22 cellular contexts compared by ENCODE assay signal in the genomic region with DNA sequence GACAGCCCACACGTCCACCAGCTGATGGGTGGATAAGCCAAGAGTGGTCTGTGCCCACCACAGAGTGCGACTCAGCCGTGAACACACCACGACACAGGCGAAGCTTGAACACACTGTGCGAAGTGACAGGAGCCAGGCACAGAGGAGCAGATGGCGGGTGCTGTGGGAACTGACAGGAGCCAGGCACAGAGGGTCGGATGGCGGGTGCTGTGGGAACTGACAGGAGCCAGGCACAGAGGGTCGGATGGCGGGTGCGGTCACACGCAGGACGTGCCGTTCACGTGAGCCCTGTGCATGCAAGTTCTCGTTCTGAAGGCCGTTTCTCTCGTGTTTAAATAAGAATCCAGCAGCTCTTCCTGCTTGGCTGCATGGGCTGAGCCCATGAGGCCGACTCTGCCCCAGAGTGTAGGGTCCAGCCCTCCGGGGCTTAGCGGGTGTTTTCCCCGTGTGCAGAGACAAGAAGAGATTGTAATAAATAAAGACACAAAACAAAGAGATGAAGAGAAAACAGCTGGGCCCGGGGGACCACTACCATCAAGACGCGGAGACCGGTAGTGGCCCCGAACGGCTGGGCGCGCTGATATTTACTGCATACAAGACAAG. TPM values are rescaled to one million over a fixed set of nuclear protein-coding genes. Genes with fewer than 3 reads are reported as not detected.
DNase-seq lines count a peak whose midpoint lies in the region; ATAC-seq, FAIRE-seq and TF ChIP-seq lines count a peak whose summit lies in the region.
"Had no signal": no experiment of that assay in that cellular context is flagged by ENCODE, and none has a peak within 500 bp of the region (broad histone marks: within the 10 kb centered on the region; RNA-seq: fewer than 3 reads in every experiment).

No MANE protein-coding gene starts in this region.

- H3K36me3 Mint-ChIP-seq in progenitor cell of endocrine pancreas (ENCODE audit: insufficient read depth): no peaks in the 10 kb centered on the region

- no peak for TF ChIP-seq CTCF in RWPE2 (IDR thresholded peaks at IDR 0.05; ENCODE audit: poor library complexity, severe bottlenecking)
- no peak for TF ChIP-seq CTCF in kidney (IDR thresholded peaks at IDR 0.05; ENCODE audit: borderline replicate concordance, extremely low read depth, insufficient read depth)
- no peak for TF ChIP-seq CTCF in progenitor cell of endocrine pancreas (IDR thresholded peaks at IDR 0.05; ENCODE audit: unreplicated experiment)

- no peak overlapping the region for H3K9ac ChIP-seq in kidney (ENCODE audit: low read length in 2 of 2)

- FAIRE-seq in GM12891 (lab: Jason Lieb, UNC) (peak; percentile 73), kidney (lab: Jason Lieb, UNC) (no peak)
- FAIRE-seq: G401.6, GM12878, keratinocyte, TTC549 had no signal

- peaks cover 8% of the 10 kb centered on the region for H3K27me3 Mint-ChIP-seq in progenitor cell of endocrine pancreas

- intact Hi-C loops in kidney (cut with DNase I): no loop called here

- no peak for ATAC-seq in RWPE2 (ENCODE audit: low read depth)
- no peak for ATAC-seq in HG02884 (IDR thresholded peaks at IDR 0.05; ENCODE audit: unreplicated experiment)
- ATAC-seq: GM12878 had no signal

- H3K9me3 ChIP-seq in RWPE2 (ENCODE audit: severe bottlenecking) (no peaks in the 10 kb centered on the region), kidney (ENCODE audit: control insufficient read depth in 1 of 2, low read length in 2 of 2) (no peaks in the 10 kb centered on the region)
- H3K9me3 ChIP-seq: testis had no signal

- no peak for DNase-seq in GM12891 (ENCODE audit: insufficient read length, low spot score)
- peak; percentile 45 for DNase-seq in RWPE2 (ENCODE audit: low spot score)
- DNase-seq in kidney: peak; percentile 72
- no peak for DNase-seq in progenitor cell of endocrine pancreas (ENCODE audit: low spot score, unreplicated experiment)
- no peak for DNase-seq in NCI-H187 treated with DMSO at 0.1 percent for 48 hours (lab: John Stamatoyannopoulos, UW)
- no peak for DNase-seq in SW480 (ENCODE audit: low spot score)
- DNase-seq: activated CD4-positive, alpha-beta T cell treated with anti-CD3 and anti-CD28 coated beads, Interleukin-2, amount 50 U/mL, for 1 hour; activated naive CD4-positive, alpha-beta T cell treated with anti-CD3 and anti-CD28 coated beads, Interleukin-2, amount 50 U/mL, for 16 hours; AML-193; NCI-H2107; nucleus accumbens; PC-9; stimulated activated CD4-positive, alpha-beta T cell treated with anti-CD3 and anti-CD28 coated beads, Interleukin-4, amount 100 ng/mL, for 24 hours; stimulated activated CD8-positive, alpha-beta memory T cell treated with anti-CD3 and anti-CD28 coated beads, Interleukin-4, amount 100 ng/mL, for 48 hours had no signal

- H3K27ac ChIP-seq in RWPE2 (ENCODE audit: poor library complexity, severe bottlenecking) (no peak overlapping the region), kidney (ENCODE audit: low read depth in 2 of 2, low read length in 2 of 2) (no peak overlapping the region)
- H3K27ac ChIP-seq: PC-9, SK-N-MC, testis had no signal

- H3K36me3 ChIP-seq in RWPE2 (ENCODE audit: low read depth) (no peaks in the 10 kb centered on the region), kidney (ENCODE audit: control insufficient read depth in 1 of 2, insufficient read depth in 2 of 2, low read length in 2 of 2) (no peaks in the 10 kb centered on the region)

- H3K4me1 Mint-ChIP-seq in progenitor cell of endocrine pancreas (ENCODE audit: low read depth): peaks cover 2% of the 10 kb centered on the region

- no peaks in the 10 kb centered on the region for H3K4me1 ChIP-seq in RWPE2 (ENCODE audit: insufficient read depth, poor library complexity, severe bottlenecking)
- peaks cover 5 to 21% of the 10 kb centered on the region in 2 donors for H3K4me1 ChIP-seq in kidney (ENCODE audit: control insufficient read depth in 1 of 2, insufficient read depth in 1 of 2, low read depth in 1 of 2, low read length in 2 of 2)

- no peaks in the 10 kb centered on the region for H3K9me3 Mint-ChIP-seq in progenitor cell of endocrine pancreas (ENCODE audit: low read depth)

- H3K27me3 ChIP-seq in RWPE2 (ENCODE audit: insufficient read depth, poor library complexity, severe bottlenecking): peaks cover 6% of the 10 kb centered on the region
- H3K27me3 ChIP-seq: testis had no signal

- no peak overlapping the region for H3K4me3 Mint-ChIP-seq in progenitor cell of endocrine pancreas (ENCODE audit: low read depth)

- no peak for TF ChIP-seq POLR2A in GM12891 (IDR thresholded peaks at IDR 0.05; ENCODE audit: low read depth, low read length)

- H3K4me3 ChIP-seq in RWPE2 (ENCODE audit: severe bottlenecking) (no peak overlapping the region), kidney (ENCODE audit: low read length in 2 of 2) (no peak overlapping the region)
- H3K4me3 ChIP-seq: GM12878, PC-9, SK-N-MC, testis had no signal

- H3K27ac Mint-ChIP-seq in progenitor cell of endocrine pancreas: peak overlapping the region; percentile 11

TF ChIP-seq in GM12891, 5 proteins besides CTCF, POLR2A, EP300 and RAD21:
- TF ChIP-seq POU2F2 (IDR thresholded peaks at IDR 0.05; ENCODE audit: low read depth, low read length) (no peak), POLR2AphosphoS5 (IDR thresholded peaks at IDR 0.05; ENCODE audit: low read depth, low read length) (no peak), SPI1 (IDR thresholded peaks at IDR 0.05; ENCODE audit: low read depth, low read length) (no peak), PAX5 (IDR thresholded peaks at IDR 0.05; ENCODE audit: insufficient read depth, low read length, severe bottlenecking) (no peak), TAF1 (IDR thresholded peaks at IDR 0.05; ENCODE audit: low read depth, low read length) (no peak)

RNA-seq across cellular contexts. Expression of a gene that starts 5.9 kb away (rescaled TPM):
- polyA plus RNA-seq in GM12891 (2012; ENCODE audit: low read depth, missing spikeins): 8.1 TPM
- total RNA-seq in kidney (48.2 TPM), progenitor cell of endocrine pancreas (10.3 and 10.7 TPM in 2 replicates)
- 36.4 TPM for polyA plus RNA-seq in kidney (ENCODE audit: insufficient read depth, low read depth, low replicate concordance)

RNA-seq across cellular contexts. Expression of a gene that starts 15.0 kb away (rescaled TPM):
- 6.2 TPM for polyA plus RNA-seq in GM12891 (2012; ENCODE audit: low read depth, missing spikeins)
- total RNA-seq in kidney: 14.7 TPM
- 4.8 TPM for polyA plus RNA-seq in kidney (ENCODE audit: insufficient read depth, low read depth, low replicate concordance)
- total RNA-seq in progenitor cell of endocrine pancreas: 20.3 and 20.6 TPM in 2 replicates

RNA-seq across cellular contexts. Expression of a gene that starts 22.6 kb away (rescaled TPM):
- polyA plus RNA-seq in GM12891 (2012; ENCODE audit: low read depth, missing spikeins): not detected
- total RNA-seq in kidney (0.13 TPM), progenitor cell of endocrine pancreas (1.2 and 1.6 TPM in 2 replicates)
- polyA plus RNA-seq in kidney (ENCODE audit: insufficient read depth, low read depth, low replicate concordance): 0.17 TPM
- total RNA-seq: GM12878, PC-9, skeletal muscle tissue had no signal
- polyA plus RNA-seq: GM12878 had no signal

Comparison
In these comparisons a context has a peak if more than half of its experiments do, and no peak if none do; other contexts are left out.
1. DNase-seq: peak in RWPE2 (single experiment) and kidney (single experiment); none in GM12891 (single experiment), progenitor cell of endocrine pancreas (single experiment), NCI-H187 treated with DMSO at 0.1 percent for 48 hours (single experiment) and SW480 (single experiment).